16 cellular contexts compared by ENCODE assay signal in genomic region chr9:91187311-91187964, GRCh38.
DNase-seq lines count a peak whose midpoint lies in the region; ATAC-seq and TF ChIP-seq lines count a peak whose summit lies in the region.
"Had no signal": no experiment of that assay in that cellular context is flagged by ENCODE, and none has a peak within 500 bp of the region (broad histone marks: within the 10 kb centered on the region; RNA-seq: fewer than 3 reads in every experiment).

No MANE protein-coding gene starts in this region.

- DNase-seq in activated T-cell treated with anti-CD3 and anti-CD28 coated beads, Interleukin-2, amount 50 U/mL, for 24 hours, result peak; percentile 24
- DNase-seq in activated T-cell treated with anti-CD3 and anti-CD28 coated beads, Interleukin-2, amount 50 U/mL, for 4 hours, result no peak
- DNase-seq in PC-3 (no peak), coronary artery (ENCODE audit: low spot score) (peak; percentile 58), prostate gland (ENCODE audit: low spot score) (no peak)
- DNase-seq in NK-92 treated with Interleukin-12 subunit alpha and Interleukin-12 subunit beta, amount 100 ng/mL, for 24 hours (lab: John Stamatoyannopoulos, UW), result no peak
- no peak for DNase-seq in activated effector memory CD4-positive, alpha-beta T cell treated with anti-CD3 and anti-CD28 coated beads, Interleukin-2, amount 50 U/mL, for 16 hours
- DNase-seq: ACHN, amygdala, cortex of kidney, H7, NCI-H1105 treated with DMSO at 0.1 percent for 48 hours, retina, thyroid gland had no signal

- H3K4me1 ChIP-seq in PC-3 (ENCODE audit: insufficient read depth, low read length) (peaks cover 25% of the 10 kb centered on the region), rectal smooth muscle tissue (ENCODE audit: control insufficient read depth, insufficient read depth, low read length) (peaks cover 5% of the 10 kb centered on the region), prostate gland (replicated peaks) (peaks cover 7% of the 10 kb centered on the region)

- H3K4me3 Mint-ChIP-seq in activated T-cell treated with anti-CD3 and anti-CD28 coated beads, Interleukin-2, amount 50 U/mL, for 24 hours, result no peak overlapping the region
- no peak overlapping the region for H3K4me3 Mint-ChIP-seq in activated T-cell treated with anti-CD3 and anti-CD28 coated beads, Interleukin-2, amount 50 U/mL, for 4 hours

- peaks cover 56% of the 10 kb centered on the region for H3K4me1 Mint-ChIP-seq in activated T-cell treated with anti-CD3 and anti-CD28 coated beads, Interleukin-2, amount 50 U/mL, for 24 hours (ENCODE audit: low read depth)
- H3K4me1 Mint-ChIP-seq in activated T-cell treated with anti-CD3 and anti-CD28 coated beads, Interleukin-2, amount 50 U/mL, for 4 hours (ENCODE audit: low read depth), result peaks cover 26% of the 10 kb centered on the region

- 95% methylated on average over 11 of the region's 11 CpGs for WGBS in prostate gland

- TF ChIP-seq POLR2A in prostate gland (IDR thresholded peaks at IDR 0.05), result no peak

- H3K4me3 ChIP-seq in PC-3 (ENCODE audit: low read length) (no peak overlapping the region), coronary artery (no peak overlapping the region), rectal smooth muscle tissue (ENCODE audit: low read length) (no peak overlapping the region), prostate gland (no peak overlapping the region)
- H3K4me3 ChIP-seq: hepatocyte, thyroid gland had no signal

- peak overlapping the region; percentile 37; the same call in 1 of the 2 replicates for H3K4me2 ChIP-seq in PC-3 (ENCODE audit: low read length)
- H3K4me2 ChIP-seq: hepatocyte had no signal

- TF ChIP-seq CTCF in PC-3 (conservative IDR thresholded peaks at IDR 0.05; ENCODE audit: low read depth, low read length) (no peak), coronary artery (IDR thresholded peaks at IDR 0.05) (no peak), prostate gland (IDR thresholded peaks at IDR 0.05) (no peak)

- H3K9me3 ChIP-seq in PC-3 (ENCODE audit: low read length) (no peaks in the 10 kb centered on the region), prostate gland (no peaks in the 10 kb centered on the region)
- H3K9me3 ChIP-seq: thyroid gland had no signal

- H3K9me3 Mint-ChIP-seq in activated T-cell treated with anti-CD3 and anti-CD28 coated beads, Interleukin-2, amount 50 U/mL, for 24 hours, result peaks cover 23% of the 10 kb centered on the region
- no peaks in the 10 kb centered on the region for H3K9me3 Mint-ChIP-seq in activated T-cell treated with anti-CD3 and anti-CD28 coated beads, Interleukin-2, amount 50 U/mL, for 4 hours

- no peaks in the 10 kb centered on the region for H3K9me2 ChIP-seq in PC-3 (replicated peaks; ENCODE audit: low read length)

- H2AFZ ChIP-seq in PC-3 (ENCODE audit: low read length), result no peak overlapping the region
- H2AFZ ChIP-seq: hepatocyte had no signal

- no peaks in the 10 kb centered on the region for H3F3A ChIP-seq in PC-3 (ENCODE audit: low read length, unreplicated experiment)

- H3K27ac Mint-ChIP-seq in activated T-cell treated with anti-CD3 and anti-CD28 coated beads, Interleukin-2, amount 50 U/mL, for 24 hours, result peak overlapping the region; percentile 78

- H4K20me1 ChIP-seq in PC-3 (ENCODE audit: low read length), result no peaks in the 10 kb centered on the region

- ATAC-seq in activated T-cell treated with anti-CD3 and anti-CD28 coated beads, Interleukin-2, amount 50 U/mL, for 4 hours, result no peak
- no peak for ATAC-seq in PC-3

- H3K27ac ChIP-seq in PC-3 (ENCODE audit: low read length) (peak overlapping the region; percentile 52), coronary artery (no peak overlapping the region), rectal smooth muscle tissue (ENCODE audit: low read depth, low read length) (peak overlapping the region; percentile 59), prostate gland (no peak overlapping the region)
- H3K27ac ChIP-seq: hepatocyte, thyroid gland had no signal

- POLR2A ChIA-PET in PC-3 (lab: Charles Lee; ENCODE audit: unreplicated experiment), result no interaction called here

- H3K27me3 ChIP-seq in PC-3 (ENCODE audit: low read length) (no peaks in the 10 kb centered on the region), rectal smooth muscle tissue (ENCODE audit: control insufficient read depth, insufficient read depth, low read length) (no peaks in the 10 kb centered on the region), prostate gland (replicated peaks; ENCODE audit: insufficient read depth) (no peaks in the 10 kb centered on the region)
- H3K27me3 ChIP-seq: hepatocyte, thyroid gland had no signal

- no peaks in the 10 kb centered on the region for H3K27me3 Mint-ChIP-seq in activated T-cell treated with anti-CD3 and anti-CD28 coated beads, Interleukin-2, amount 50 U/mL, for 24 hours
- H3K27me3 Mint-ChIP-seq in activated T-cell treated with anti-CD3 and anti-CD28 coated beads, Interleukin-2, amount 50 U/mL, for 4 hours (ENCODE audit: low read depth), result no peaks in the 10 kb centered on the region

- H3K9ac ChIP-seq in PC-3 (ENCODE audit: low read length) (peak overlapping the region; percentile 18; the same call in 1 of the 2 replicates), rectal smooth muscle tissue (ENCODE audit: low read length) (no peak overlapping the region)

- H3K36me3 Mint-ChIP-seq in activated T-cell treated with anti-CD3 and anti-CD28 coated beads, Interleukin-2, amount 50 U/mL, for 24 hours (ENCODE audit: low read depth), result peaks cover 12% of the 10 kb centered on the region
- H3K36me3 Mint-ChIP-seq in activated T-cell treated with anti-CD3 and anti-CD28 coated beads, Interleukin-2, amount 50 U/mL, for 4 hours (ENCODE audit: insufficient read depth), result no peaks in the 10 kb centered on the region

- no peaks in the 10 kb centered on the region for H3K79me2 ChIP-seq in PC-3 (ENCODE audit: low read length)
- H3K79me2 ChIP-seq: hepatocyte had no signal

- intact Hi-C loops in PC-3 (cut with micrococcal nuclease), result no loop called here
- intact Hi-C loops in prostate gland (cut with DNase I), result no loop called here

- no TSS peak for BruUV-seq in PC-3 (replicated peaks; lab: Mats Ljungman, UMichigan)

- H3K36me3 ChIP-seq in PC-3 (ENCODE audit: low read depth, low read length), result no peaks in the 10 kb centered on the region
- no peaks in the 10 kb centered on the region for H3K36me3 ChIP-seq in rectal smooth muscle tissue (ENCODE audit: control insufficient read depth, insufficient read depth, low read length)
- H3K36me3 ChIP-seq in prostate gland, result no peaks in the 10 kb centered on the region
- H3K36me3 ChIP-seq: thyroid gland had no signal

- CTCF ChIA-PET in PC-3 (lab: Charles Lee), result no interaction called here

Comparison
In these comparisons a context has a peak if more than half of its experiments do, and no peak if none do; other contexts are left out.
1. DNase-seq: peak in activated T-cell treated with anti-CD3 and anti-CD28 coated beads, Interleukin-2, amount 50 U/mL, for 24 hours (single experiment) and coronary artery (single experiment); none in activated T-cell treated with anti-CD3 and anti-CD28 coated beads, Interleukin-2, amount 50 U/mL, for 4 hours (single experiment), PC-3 (single experiment), NK-92 treated with Interleukin-12 subunit alpha and Interleukin-12 subunit beta, amount 100 ng/mL, for 24 hours (single experiment), activated effector memory CD4-positive, alpha-beta T cell treated with anti-CD3 and anti-CD28 coated beads, Interleukin-2, amount 50 U/mL, for 16 hours (single experiment) and prostate gland (single experiment).
2. H3K27ac ChIP-seq: peak in PC-3 (single experiment) and rectal smooth muscle tissue (single experiment); none in coronary artery (0 of 2) and prostate gland (0 of 2).